Comparison of ENCODE assay signal across 13 cellular contexts in the genomic region with DNA sequence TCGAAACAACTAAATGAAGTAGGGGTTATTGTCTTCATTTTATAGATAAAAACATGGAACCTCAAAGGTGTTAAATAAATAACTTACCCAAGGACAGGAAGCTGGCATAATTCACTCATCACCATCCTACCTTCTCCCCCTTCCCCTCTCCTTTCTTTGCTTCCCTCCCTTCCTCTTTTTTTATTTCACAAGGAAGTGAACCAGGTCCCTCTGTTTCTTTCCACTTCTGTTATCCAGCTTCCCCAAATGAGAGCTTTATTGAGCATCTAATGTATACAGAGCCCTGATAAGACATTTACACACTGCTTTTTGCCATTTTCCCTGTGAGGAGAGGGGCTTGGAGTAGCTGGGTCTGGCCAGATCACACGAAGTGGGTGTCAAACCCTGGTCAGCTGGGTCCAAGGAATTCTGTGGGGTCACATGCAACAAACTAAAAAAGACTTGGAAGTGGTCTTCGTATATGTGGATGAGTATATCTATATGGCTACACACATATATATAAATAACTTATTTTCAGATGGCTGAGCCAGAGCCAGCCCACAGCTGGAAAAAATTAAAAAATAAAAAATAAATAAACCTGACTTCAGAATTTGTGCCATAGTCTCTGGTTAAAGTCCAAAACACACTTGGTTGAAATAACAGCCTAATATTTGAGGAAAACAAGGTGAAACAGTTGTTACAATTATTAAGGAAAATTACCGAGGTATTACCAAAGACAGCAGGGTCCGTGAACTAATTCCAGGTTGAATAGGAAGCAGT. TPM values are rescaled to one million over a fixed set of nuclear protein-coding genes. Genes with fewer than 3 reads are reported as not detected.
DNase-seq lines count a peak whose midpoint lies in the region; ATAC-seq and TF ChIP-seq lines count a peak whose summit lies in the region.
"Had no signal": no experiment of that assay in that cellular context is flagged by ENCODE, and none has a peak within 500 bp of the region (broad histone marks: within the 10 kb centered on the region; RNA-seq: fewer than 3 reads in every experiment).

No MANE protein-coding gene starts in this region.

- H3K14ac ChIP-seq in mesenchymal stem cell (ENCODE audit: low read length in 2 of 2) = no peak overlapping the region

- H4K91ac ChIP-seq in mesenchymal stem cell (ENCODE audit: low read length) = no peak overlapping the region

- H3K36me3 ChIP-seq in adrenal gland (replicated peaks in 1 of 2) (no peaks in the 10 kb centered on the region), mesenchymal stem cell (ENCODE audit: control insufficient read depth in 1 of 2, insufficient read depth in 2 of 2, low read depth in 1 of 2, low read length in 2 of 2) (peaks cover 3 to 7% of the 10 kb centered on the region in 2 experiments), tibial nerve (no peaks in the 10 kb centered on the region)

- no peak overlapping the region for H3K4me2 ChIP-seq in mesenchymal stem cell (ENCODE audit: low read length, poor library complexity, severe bottlenecking)

- intact Hi-C loops in adrenal gland (cut with DNase I) = no loop called here

- TF ChIP-seq EP300 in tibial nerve (IDR thresholded peaks at IDR 0.05) = no peak

- H2AFZ ChIP-seq in mesenchymal stem cell (ENCODE audit: low read depth, low read length) = no peak overlapping the region

- H3K9me3 Mint-ChIP-seq in type B pancreatic cell = no peaks in the 10 kb centered on the region
- H3K9me3 Mint-ChIP-seq: activated B cell treated with CpG ODN at 0.5 μM for 24 hours; IgD-negative memory B cell; naive thymus-derived CD8-positive, alpha-beta T cell had no signal

- H3K27ac ChIP-seq in adrenal gland (peak overlapping the region in 4 of 5 donors; percentile 39 to 88 (median 67)), mesenchymal stem cell (ENCODE audit: low read length, poor library complexity, severe bottlenecking) (no peak overlapping the region), tibial nerve (peak overlapping the region; percentile 29 to 82 (median 56))

- no peak overlapping the region for H2AK5ac ChIP-seq in mesenchymal stem cell (ENCODE audit: low read length, severe bottlenecking)

- no peak overlapping the region for H3K4me3 Mint-ChIP-seq in type B pancreatic cell
- H3K4me3 Mint-ChIP-seq: activated B cell treated with CpG ODN at 0.5 μM for 24 hours; IgD-negative memory B cell; naive thymus-derived CD8-positive, alpha-beta T cell had no signal

- peak overlapping the region; percentile 77 for H3K9ac ChIP-seq in mesenchymal stem cell (ENCODE audit: low read length)

- no peak overlapping the region for H4K8ac ChIP-seq in mesenchymal stem cell (ENCODE audit: low read length)

- no peak overlapping the region for H2BK5ac ChIP-seq in mesenchymal stem cell (ENCODE audit: low read depth, low read length, poor library complexity, severe bottlenecking)

- TF ChIP-seq POLR2A in adrenal gland (IDR thresholded peaks at IDR 0.05) = no peak
- no peak for TF ChIP-seq POLR2A in tibial nerve (IDR thresholded peaks at IDR 0.05)

- ATAC-seq in GM21825 (IDR thresholded peaks at IDR 0.05; ENCODE audit: unreplicated experiment) = no peak
- ATAC-seq: HCT116; naive thymus-derived CD8-positive, alpha-beta T cell had no signal

- H3K4me3 ChIP-seq in adrenal gland = no peak overlapping the region
- no peak overlapping the region for H3K4me3 ChIP-seq in mesenchymal stem cell (ENCODE audit: insufficient read depth in 1 of 2, low read depth in 1 of 2, low read length in 2 of 2)
- H3K4me3 ChIP-seq in tibial nerve = no peak overlapping the region

- peaks cover 8 to 44% of the 10 kb centered on the region in 2 donors for H3K4me1 ChIP-seq in adrenal gland (replicated peaks in 1 of 2)
- peaks cover 21% of the 10 kb centered on the region for H3K4me1 ChIP-seq in mesenchymal stem cell (ENCODE audit: control insufficient read depth, insufficient read depth, low read depth, low read length)
- H3K4me1 ChIP-seq in tibial nerve = peaks cover 4 to 67% (median 25%) of the 10 kb centered on the region in 4 donors

- TF ChIP-seq CTCF in adrenal gland (IDR thresholded peaks at IDR 0.05) (no peak), tibial nerve (IDR thresholded peaks at IDR 0.05) (no peak), type B pancreatic cell (conservative IDR thresholded peaks at IDR 0.05) (no peak)

- H3K27me3 Mint-ChIP-seq in type B pancreatic cell = no peaks in the 10 kb centered on the region
- H3K27me3 Mint-ChIP-seq: activated B cell treated with CpG ODN at 0.5 μM for 24 hours; naive thymus-derived CD8-positive, alpha-beta T cell had no signal

- no peak overlapping the region for H2BK15ac ChIP-seq in mesenchymal stem cell (ENCODE audit: low read depth, poor library complexity, severe bottlenecking)

- H3K18ac ChIP-seq in mesenchymal stem cell (ENCODE audit: low read depth in 1 of 2, low read length in 2 of 2) = peak overlapping the region in 1 of 2 experiments; percentile 1

- H3K27me3 ChIP-seq in adrenal gland = no peaks in the 10 kb centered on the region
- H3K27me3 ChIP-seq in mesenchymal stem cell (ENCODE audit: control insufficient read depth in 1 of 2, insufficient read depth in 1 of 2, low read length in 2 of 2) = no peaks in the 10 kb centered on the region
- no peaks in the 10 kb centered on the region for H3K27me3 ChIP-seq in tibial nerve

- H3K36me3 Mint-ChIP-seq in type B pancreatic cell = peaks cover 3% of the 10 kb centered on the region

- peak overlapping the region; percentile 76 for H2BK120ac ChIP-seq in mesenchymal stem cell (ENCODE audit: low read depth, low read length)

- no peak overlapping the region for H3K27ac Mint-ChIP-seq in type B pancreatic cell
- H3K27ac Mint-ChIP-seq: activated B cell treated with CpG ODN at 0.5 μM for 24 hours had no signal

- WGBS in adrenal gland, 4 donors = 75 to 86% (median 82%) methylated on average over 5 of the region's 5 CpGs
- 77% methylated on average over 3 of the region's 5 CpGs for WGBS in mesenchymal stem cell
- whole genome bisulfite sequencing in tibial nerve, 2 donors = 68 to 70% methylated on average over 5 of the region's 5 CpGs

- H2BK12ac ChIP-seq in mesenchymal stem cell (ENCODE audit: low read length in 2 of 2) = peak overlapping the region in 1 of 2 experiments; percentile 23

- H3K23ac ChIP-seq in mesenchymal stem cell (ENCODE audit: low read length in 2 of 2) = no peak overlapping the region

- peaks cover 46% of the 10 kb centered on the region for H3K4me1 Mint-ChIP-seq in type B pancreatic cell (ENCODE audit: unreplicated experiment)
- H3K4me1 Mint-ChIP-seq: activated B cell treated with CpG ODN at 0.5 μM for 24 hours, IgD-negative memory B cell had no signal

- H3K79me1 ChIP-seq in mesenchymal stem cell (replicated peaks; ENCODE audit: low read length, poor library complexity, severe bottlenecking) = no peaks in the 10 kb centered on the region

- DNase-seq in MV-4-11 (lab: John Stamatoyannopoulos, UW) = peak; percentile 80
- no peak for DNase-seq in adrenal gland
- no peak for DNase-seq in mesenchymal stem cell
- no peak for DNase-seq in tibial nerve (ENCODE audit: low spot score in 2 of 2)
- DNase-seq in H4 (ENCODE audit: low spot score) = no peak
- no peak for DNase-seq in type B pancreatic cell (ENCODE audit: extremely low spot score, unreplicated experiment)
- DNase-seq: activated B cell treated with CpG ODN at 0.5 μM for 24 hours; activated T-cell treated with anti-CD3 and anti-CD28 coated beads, Interleukin-2, amount 50 U/mL, for 48 hours; DMS 273 treated with DMSO at 0.1 percent for 48 hours; naive thymus-derived CD8-positive, alpha-beta T cell had no signal

- peak overlapping the region in 1 of 2 experiments; percentile 16 for H3K4ac ChIP-seq in mesenchymal stem cell (ENCODE audit: low read depth in 1 of 2, low read length in 2 of 2)

- H3K9me3 ChIP-seq in adrenal gland (replicated peaks in 1 of 3) (no peaks in the 10 kb centered on the region), mesenchymal stem cell (ENCODE audit: control insufficient read depth, low read length) (no peaks in the 10 kb centered on the region), tibial nerve (no peaks in the 10 kb centered on the region)

RNA-seq across cellular contexts. Expression of a gene that starts 49.3 kb away (rescaled TPM):
- total RNA-seq in adrenal gland = 100 to 1,000 TPM; 392 to 760 (median 431) TPM
- polyA plus RNA-seq in adrenal gland = 100 to 1,000 TPM in 1 of 3 donors, 10 to 100 TPM in 2; 83.3 to 143 (median 92.8) TPM
- 15.6 TPM for polyA plus RNA-seq in mesenchymal stem cell (2013, experiment 1 of 2)
- 14.8 TPM for polyA plus RNA-seq in mesenchymal stem cell (2013, experiment 2 of 2)
- 100 to 1,000 TPM; 141 to 207 (median 190) TPM for total RNA-seq in tibial nerve
- 11.1 and 13.2 TPM in 2 replicates for total RNA-seq in H4 (2014; rRNA removed; shearing (Covaris generic))
- 42.1 and 100 TPM in 2 replicates for total RNA-seq in type B pancreatic cell (ENCODE audit: low replicate concordance)
